Comparison of ENCODE assay signal across 11 cellular contexts in genomic region chr1:24702511-24703293, GRCh38. TPM values are rescaled to one million over a fixed set of nuclear protein-coding genes. Genes with fewer than 3 reads are reported as not detected.
DNase-seq lines count a peak whose midpoint lies in the region; ATAC-seq and TF ChIP-seq lines count a peak whose summit lies in the region.
"Had no signal": no experiment of that assay in that cellular context is flagged by ENCODE, and none has a peak within 500 bp of the region (broad histone marks: within the 10 kb centered on the region; RNA-seq: fewer than 3 reads in every experiment).

No MANE protein-coding gene starts in this region.

- H3K36me3 ChIP-seq in RWPE2 (ENCODE audit: low read depth) (no peaks in the 10 kb centered on the region), hepatocyte (replicated peaks; ENCODE audit: insufficient read depth, low read depth) (no peaks in the 10 kb centered on the region)
- H3K36me3 ChIP-seq: upper lobe of left lung had no signal

- no peaks in the 10 kb centered on the region for H3K79me2 ChIP-seq in hepatocyte

- 63% methylated on average over 8 of the region's 8 CpGs for WGBS in hepatocyte (ENCODE audit: low lambda C conversion rate, missing lambda C conversion rate)

- no peaks in the 10 kb centered on the region for H3K9me3 ChIP-seq in RWPE2 (ENCODE audit: severe bottlenecking)
- no peaks in the 10 kb centered on the region for H3K9me3 ChIP-seq in hepatocyte (ENCODE audit: low read depth)
- H3K9me3 ChIP-seq: upper lobe of left lung had no signal

- ATAC-seq in RWPE2 (ENCODE audit: low read depth), result 0 out of 3 replicates have a peak, but pooled peaks have one; percentile 3
- no peak for ATAC-seq in HG02763 (IDR thresholded peaks at IDR 0.05; ENCODE audit: unreplicated experiment)
- no peak for ATAC-seq in HG03196 (IDR thresholded peaks at IDR 0.05; ENCODE audit: unreplicated experiment)
- no peak for ATAC-seq in HG02678 (IDR thresholded peaks at IDR 0.05; ENCODE audit: unreplicated experiment)

- H3K27ac ChIP-seq in RWPE2 (ENCODE audit: poor library complexity, severe bottlenecking), result peak overlapping the region; percentile 25
- H3K27ac ChIP-seq in hepatocyte, result peak overlapping the region; percentile 14

- no peak overlapping the region for H3K4me3 ChIP-seq in RWPE2 (ENCODE audit: severe bottlenecking)
- no peak overlapping the region for H3K4me3 ChIP-seq in hepatocyte
- H3K4me3 ChIP-seq: dorsolateral prefrontal cortex, upper lobe of left lung had no signal

- DNase-seq in Daoy (ENCODE audit: low read depth) (peak; percentile 93), NCI-H1092 treated with DMSO at 0.1 percent for 48 hours (lab: John Stamatoyannopoulos, UW) (peak; percentile 95), RWPE2 (ENCODE audit: low spot score) (no peak), hepatocyte (ENCODE audit: low spot score) (peak; percentile 53), NCI-H526 treated with DMSO at 0.1 percent for 48 hours (lab: John Stamatoyannopoulos, UW) (no peak)
- DNase-seq: CD4-positive, alpha-beta memory T cell; dorsolateral prefrontal cortex had no signal

- no peak overlapping the region for H3K4me2 ChIP-seq in hepatocyte

- no peaks in the 10 kb centered on the region for H3K27me3 ChIP-seq in RWPE2 (ENCODE audit: insufficient read depth, poor library complexity, severe bottlenecking)
- no peaks in the 10 kb centered on the region for H3K27me3 ChIP-seq in hepatocyte
- H3K27me3 ChIP-seq: dorsolateral prefrontal cortex, upper lobe of left lung had no signal

- TF ChIP-seq CTCF in RWPE2 (IDR thresholded peaks at IDR 0.05; ENCODE audit: poor library complexity, severe bottlenecking) (no peak), hepatocyte (IDR thresholded peaks at IDR 0.05; ENCODE audit: poor library complexity) (no peak)

- peaks cover 16% of the 10 kb centered on the region for H3K4me1 ChIP-seq in RWPE2 (ENCODE audit: insufficient read depth, poor library complexity, severe bottlenecking)
- peaks cover 12% of the 10 kb centered on the region for H3K4me1 ChIP-seq in hepatocyte (ENCODE audit: insufficient read depth)

- no peaks in the 10 kb centered on the region for H4K20me1 ChIP-seq in hepatocyte (ENCODE audit: insufficient read depth, poor library complexity, severe bottlenecking)

- no peaks in the 10 kb centered on the region for H3K9me2 ChIP-seq in hepatocyte (replicated peaks; ENCODE audit: insufficient read depth)

- no peak overlapping the region for H2AFZ ChIP-seq in hepatocyte

RNA-seq across cellular contexts. Expression of gene CLIC4, which starts 42.5 kb away (rescaled TPM):
- total RNA-seq in Daoy (2014; rRNA removed; shearing (Covaris generic)), result 226 and 245 TPM in 2 replicates
- total RNA-seq in hepatocyte, result 233 and 259 TPM in 2 replicates
- 119 and 146 TPM in 2 replicates for polyA plus RNA-seq in hepatocyte

RNA-seq across cellular contexts. Expression of gene SRRM1, which starts 59.6 kb away (rescaled TPM):
- total RNA-seq in Daoy (2014; rRNA removed; shearing (Covaris generic)), result 32.9 and 41.0 TPM in 2 replicates
- 52.5 and 61.6 TPM in 2 replicates for total RNA-seq in hepatocyte
- polyA plus RNA-seq in hepatocyte, result 84.3 and 131 TPM in 2 replicates

Comparison
In these comparisons a context has a peak if more than half of its experiments do, and no peak if none do; other contexts are left out.
1. DNase-seq: peak in Daoy (single experiment), NCI-H1092 treated with DMSO at 0.1 percent for 48 hours (single experiment) and hepatocyte (single experiment); none in RWPE2 (single experiment) and NCI-H526 treated with DMSO at 0.1 percent for 48 hours (single experiment).